8 cellular contexts compared by ENCODE assay signal in genomic region chr12:110937104-110937641, GRCh38. TPM values are rescaled to one million over a fixed set of nuclear protein-coding genes. Genes with fewer than 3 reads are reported as not detected.
DNase-seq lines count a peak whose midpoint lies in the region.

No MANE protein-coding gene starts in this region.

- no peak overlapping the region for H4K8ac ChIP-seq in mesenchymal stem cell (ENCODE audit: low read length)

- H2AK5ac ChIP-seq in mesenchymal stem cell (ENCODE audit: low read length, severe bottlenecking): no peak overlapping the region

- H3K27me3 Mint-ChIP-seq in activated CD4-positive, alpha-beta memory T cell treated with anti-CD3 and anti-CD28 coated beads, Interleukin-2, amount 10 ng/mL, durations not matched to agents 7 days and 5 days: peaks cover 7% of the 10 kb centered on the region

- H3K4me2 ChIP-seq in mesenchymal stem cell (ENCODE audit: low read length, poor library complexity, severe bottlenecking): peak overlapping the region; percentile 18

- H3K27me3 ChIP-seq in effector memory CD4-positive, alpha-beta T cell (replicated peaks; ENCODE audit: control insufficient read depth, insufficient read depth, low read length, poor library complexity, severe bottlenecking): no peaks in the 10 kb centered on the region
- peaks cover 16 to 56% of the 10 kb centered on the region in 2 experiments for H3K27me3 ChIP-seq in mesenchymal stem cell (ENCODE audit: control insufficient read depth in 1 of 2, insufficient read depth in 1 of 2, low read length in 2 of 2)

- H3K23ac ChIP-seq in mesenchymal stem cell (ENCODE audit: low read length in 2 of 2): no peak overlapping the region

- no peak overlapping the region for H3K4me3 Mint-ChIP-seq in activated CD4-positive, alpha-beta memory T cell treated with anti-CD3 and anti-CD28 coated beads, Interleukin-2, amount 10 ng/mL, durations not matched to agents 7 days and 5 days

- no peaks in the 10 kb centered on the region for H3K4me1 ChIP-seq in effector memory CD4-positive, alpha-beta T cell (ENCODE audit: control insufficient read depth, insufficient read depth, low read length, poor library complexity, severe bottlenecking)
- no peaks in the 10 kb centered on the region for H3K4me1 ChIP-seq in mesenchymal stem cell (ENCODE audit: control insufficient read depth, insufficient read depth, low read depth, low read length)

- peaks cover 6% of the 10 kb centered on the region for H3K4me1 Mint-ChIP-seq in activated CD4-positive, alpha-beta memory T cell treated with anti-CD3 and anti-CD28 coated beads, Interleukin-2, amount 10 ng/mL, durations not matched to agents 7 days and 5 days

- H3K36me3 Mint-ChIP-seq in activated CD4-positive, alpha-beta memory T cell treated with anti-CD3 and anti-CD28 coated beads, Interleukin-2, amount 10 ng/mL, durations not matched to agents 7 days and 5 days (ENCODE audit: low read depth): no peaks in the 10 kb centered on the region

- no peak overlapping the region for H3K9ac ChIP-seq in mesenchymal stem cell (ENCODE audit: low read length)

- H3K27ac ChIP-seq in effector memory CD4-positive, alpha-beta T cell (ENCODE audit: insufficient read depth, low read length, poor library complexity, severe bottlenecking): no peak overlapping the region
- H3K27ac ChIP-seq in mesenchymal stem cell (ENCODE audit: low read length, poor library complexity, severe bottlenecking): no peak overlapping the region

- H2BK5ac ChIP-seq in mesenchymal stem cell (ENCODE audit: low read depth, low read length, poor library complexity, severe bottlenecking): no peak overlapping the region

- H3K36me3 ChIP-seq in effector memory CD4-positive, alpha-beta T cell (ENCODE audit: control insufficient read depth, insufficient read depth, low read length): no peaks in the 10 kb centered on the region
- H3K36me3 ChIP-seq in mesenchymal stem cell (ENCODE audit: control insufficient read depth in 1 of 2, insufficient read depth in 2 of 2, low read depth in 1 of 2, low read length in 2 of 2): no peaks in the 10 kb centered on the region

- H3K4me3 ChIP-seq in effector memory CD4-positive, alpha-beta T cell (ENCODE audit: insufficient read depth, low read depth, low read length, poor library complexity, severe bottlenecking): no peak overlapping the region
- H3K4me3 ChIP-seq in mesenchymal stem cell (ENCODE audit: insufficient read depth in 1 of 2, low read depth in 1 of 2, low read length in 2 of 2): no peak overlapping the region

- WGBS in mesenchymal stem cell: 1% methylated on average over 15 of the region's 21 CpGs

- DNase-seq in activated gamma-delta T cell treated with Interleukin-2 at 50 U/mL for 16 hours (peak; percentile 43), activated gamma-delta T cell (lab: John Stamatoyannopoulos, UW) (no peak), NCI-H345 treated with DMSO at 0.1 percent for 48 hours (lab: John Stamatoyannopoulos, UW; ENCODE audit: unreplicated experiment) (peak; percentile 34), mesenchymal stem cell (peak; percentile 29), SHP77 treated with DMSO at 0.1 percent for 48 hours (lab: John Stamatoyannopoulos, UW) (no peak)
- peak; percentile 58 for DNase-seq in activated CD4-positive, alpha-beta memory T cell treated with anti-CD3 and anti-CD28 coated beads, Interleukin-2, amount 10 ng/mL, durations not matched to agents 7 days and 5 days
- peak; percentile 4 to 34 (median 16) for DNase-seq in effector memory CD4-positive, alpha-beta T cell
- peak; percentile 24 to 35 for DNase-seq in stimulated activated CD8-positive, alpha-beta memory T cell treated with anti-CD3 and anti-CD28 coated beads, Interleukin-7, amount 100 ng/mL, for 1 hour (ENCODE audit: low read depth in 2 of 2)

- no peaks in the 10 kb centered on the region for H3K9me3 ChIP-seq in effector memory CD4-positive, alpha-beta T cell (ENCODE audit: control insufficient read depth, low read length)
- H3K9me3 ChIP-seq in mesenchymal stem cell (ENCODE audit: control insufficient read depth, low read length): no peaks in the 10 kb centered on the region

- H2BK120ac ChIP-seq in mesenchymal stem cell (ENCODE audit: low read depth, low read length): no peak overlapping the region

- no peak overlapping the region for H4K91ac ChIP-seq in mesenchymal stem cell (ENCODE audit: low read length)

- no peak overlapping the region for H3K14ac ChIP-seq in mesenchymal stem cell (ENCODE audit: low read length in 2 of 2)

- no peak overlapping the region for H2AFZ ChIP-seq in mesenchymal stem cell (ENCODE audit: low read depth, low read length)

- no peaks in the 10 kb centered on the region for H3K9me3 Mint-ChIP-seq in activated CD4-positive, alpha-beta memory T cell treated with anti-CD3 and anti-CD28 coated beads, Interleukin-2, amount 10 ng/mL, durations not matched to agents 7 days and 5 days

- H3K18ac ChIP-seq in mesenchymal stem cell (ENCODE audit: low read depth in 1 of 2, low read length in 2 of 2): no peak overlapping the region

- no peak overlapping the region for H2BK15ac ChIP-seq in mesenchymal stem cell (ENCODE audit: low read depth, poor library complexity, severe bottlenecking)

- H3K27ac Mint-ChIP-seq in activated CD4-positive, alpha-beta memory T cell treated with anti-CD3 and anti-CD28 coated beads, Interleukin-2, amount 10 ng/mL, durations not matched to agents 7 days and 5 days: no peak overlapping the region

- CTCF ChIA-PET in activated CD4-positive, alpha-beta memory T cell treated with anti-CD3 and anti-CD28 coated beads, Interleukin-2, amount 10 ng/mL, durations not matched to agents 7 days and 5 days (lab: Charles Lee): interaction anchor here (0.6 to 1.9 kb wide), 9 partner anchors 8 to 369 kb away, joined by 3 to 7 read pairs (median 3); no protein-coding TSS in a partner anchor

- POLR2A ChIA-PET in activated CD4-positive, alpha-beta memory T cell treated with anti-CD3 and anti-CD28 coated beads, Interleukin-2, amount 10 ng/mL, durations not matched to agents 7 days and 5 days (lab: Charles Lee): no interaction called here

- H3K4ac ChIP-seq in mesenchymal stem cell (ENCODE audit: low read depth in 1 of 2, low read length in 2 of 2): no peak overlapping the region

- no peak overlapping the region for H2BK12ac ChIP-seq in mesenchymal stem cell (ENCODE audit: low read length in 2 of 2)

- no peaks in the 10 kb centered on the region for H3K79me1 ChIP-seq in mesenchymal stem cell (replicated peaks; ENCODE audit: low read length, poor library complexity, severe bottlenecking)

RNA-seq across cellular contexts. Expression of gene MYL2, which starts 16.8 kb away (rescaled TPM):
- total RNA-seq in activated CD4-positive, alpha-beta memory T cell treated with anti-CD3 and anti-CD28 coated beads, Interleukin-2, amount 10 ng/mL, durations not matched to agents 7 days and 5 days: not detected
- not detected for polyA plus RNA-seq in mesenchymal stem cell (2013, experiment 1 of 2)
- not detected for polyA plus RNA-seq in mesenchymal stem cell (2013, experiment 2 of 2)

Comparison
In these comparisons a context has a peak if more than half of its experiments do, and no peak if none do; other contexts are left out.
1. DNase-seq: peak in activated gamma-delta T cell treated with Interleukin-2 at 50 U/mL for 16 hours (single experiment), NCI-H345 treated with DMSO at 0.1 percent for 48 hours (single experiment), activated CD4-positive, alpha-beta memory T cell treated with anti-CD3 and anti-CD28 coated beads, Interleukin-2, amount 10 ng/mL, durations not matched to agents 7 days and 5 days (single experiment), effector memory CD4-positive, alpha-beta T cell (3 of 3), mesenchymal stem cell (single experiment) and stimulated activated CD8-positive, alpha-beta memory T cell treated with anti-CD3 and anti-CD28 coated beads, Interleukin-7, amount 100 ng/mL, for 1 hour (2 of 2); none in activated gamma-delta T cell (single experiment) and SHP77 treated with DMSO at 0.1 percent for 48 hours (single experiment).